Comparison of ENCODE assay signal across 1 cellular context in the genomic region with DNA sequence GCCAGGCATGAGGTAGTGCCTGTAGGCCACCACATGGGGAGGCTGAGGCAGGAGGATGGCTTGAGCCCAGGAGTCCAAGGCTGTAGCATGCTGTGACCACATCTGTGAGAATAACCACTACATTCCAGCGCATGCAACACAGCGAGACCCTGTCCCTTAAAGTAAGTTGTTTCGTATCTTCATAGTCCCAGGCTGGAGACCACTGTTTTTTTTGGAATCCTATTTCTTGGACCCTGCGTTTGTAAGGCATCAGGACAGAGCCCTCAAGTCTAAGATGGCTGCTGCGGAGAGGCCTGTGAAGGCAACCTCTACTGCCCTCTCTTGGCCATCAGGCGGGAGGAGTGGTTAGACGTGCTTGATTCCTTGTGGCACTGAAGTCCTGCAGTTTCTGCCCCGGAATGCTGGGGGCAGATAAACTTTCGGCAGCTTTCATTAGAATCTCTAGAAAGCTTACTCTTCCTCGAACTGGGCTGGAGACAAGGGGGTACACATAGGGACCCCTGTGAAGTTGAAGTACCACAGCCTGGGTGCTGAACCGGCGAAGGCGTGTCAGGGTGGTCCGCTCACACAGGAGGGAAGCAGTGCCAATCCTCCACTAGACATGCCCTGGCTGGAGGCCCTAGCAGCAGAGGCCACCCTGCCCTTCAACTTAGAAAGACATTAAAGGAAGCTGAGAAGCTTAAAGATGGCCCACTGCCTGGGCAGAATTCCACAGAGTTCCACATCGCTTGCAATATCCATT.
TF ChIP-seq lines count a peak whose summit lies in the region.

No MANE protein-coding gene starts in this region.

TF ChIP-seq in K562, 482 proteins besides CTCF, POLR2A, EP300 and RAD21 (continues in another document):
- TF ChIP-seq ZNF274 (IDR thresholded peaks at IDR 0.05; ENCODE audit: borderline replicate concordance, low read depth, low read length) (no peak), NFRKB (IDR thresholded peaks at IDR 0.05; ENCODE audit: low read depth) (0 out of 2 replicates have a peak, but pooled peaks have one; percentile 67), ZNF766 (CRISPR knock-in tag; conservative IDR thresholded peaks at IDR 0.05) (no peak), CBX1 (IDR thresholded peaks at IDR 0.05; ENCODE audit: low read depth) (no peak), ZFPM2 (CRISPR knock-in tag; IDR thresholded peaks at IDR 0.05) (no peak), GABPA (tag; conservative IDR thresholded peaks at IDR 0.05; ENCODE audit: low read depth) (no peak), PHF20 (IDR thresholded peaks at IDR 0.05; ENCODE audit: partially characterized antibody) (peak; percentile 57), EZH2 (IDR thresholded peaks at IDR 0.05; ENCODE audit: borderline replicate concordance, low read depth, low read length) (no peak), CEBPB (tag; IDR thresholded peaks at IDR 0.05) (no peak), MAZ (CRISPR knock-in tag; conservative IDR thresholded peaks at IDR 0.05 in 1 of 2, IDR thresholded peaks at IDR 0.05 in 1 of 2) (peak in 1 of 2 experiments; percentile 28; a peak in 1 of 4 replicates), RB1 (IDR thresholded peaks at IDR 0.05; ENCODE audit: low read depth) (peak; percentile 57; the same call in 1 of the 2 replicates), RBM39 (optimal IDR thresholded peaks at IDR 0.05; ENCODE audit: low read depth, low read length) (no peak), ILK (tag; IDR thresholded peaks at IDR 0.05; ENCODE audit: borderline replicate concordance, low read depth) (no peak), SETDB1 (IDR thresholded peaks at IDR 0.05; ENCODE audit: low read length) (no peak), POLR2AphosphoS5 (IDR thresholded peaks at IDR 0.05; ENCODE audit: control insufficient read depth, insufficient read depth, low read depth, low read length) (no peak), KLF13 (tag; IDR thresholded peaks at IDR 0.05; ENCODE audit: borderline replicate concordance, low read depth) (peak; percentile 36; the same call in 1 of the 2 replicates), SMC3 (conservative IDR thresholded peaks at IDR 0.05; ENCODE audit: insufficient read depth, low read depth, low read length) (peak; percentile 77), BRD9 (IDR thresholded peaks at IDR 0.05; ENCODE audit: low read depth, partially characterized antibody) (peak; percentile 35), ZZZ3 (IDR thresholded peaks at IDR 0.05) (0 out of 2 replicates have a peak, but pooled peaks have one; percentile 56), MYC (IDR thresholded peaks at IDR 0.05; ENCODE audit: low read depth, low read length) (peak; percentile 14; the same call in 1 of the 2 replicates), MYC (CRISPR knock-in tag; IDR thresholded peaks at IDR 0.05; ENCODE audit: borderline replicate concordance, low read depth) (no peak), CBFB (CRISPR knock-in tag; IDR thresholded peaks at IDR 0.05) (peak; percentile 72; the same call in 1 of the 2 replicates), ZNF174 (CRISPR knock-in tag; IDR thresholded peaks at IDR 0.05) (no peak), KLF6 (CRISPR knock-in tag; IDR thresholded peaks at IDR 0.05; ENCODE audit: borderline replicate concordance) (no peak), ZNF316 (IDR thresholded peaks at IDR 0.05) (no peak), MIER1 (IDR thresholded peaks at IDR 0.05; ENCODE audit: low read depth) (no peak), ADNP (tag; IDR thresholded peaks at IDR 0.05) (no peak), ESRRB (CRISPR knock-in tag; IDR thresholded peaks at IDR 0.05; ENCODE audit: borderline replicate concordance) (no peak), ATF7 (IDR thresholded peaks at IDR 0.05) (no peak), BHLHE40 (IDR thresholded peaks at IDR 0.05; ENCODE audit: low read length) (no peak; the same call in 1 of the 2 replicates), CTBP1 (IDR thresholded peaks at IDR 0.05; ENCODE audit: borderline replicate concordance) (peak; percentile 36; the same call in 1 of the 2 replicates), KLF16 (IDR thresholded peaks at IDR 0.05) (peak; percentile 58; the same call in 1 of the 2 replicates)
- TF ChIP-seq, protein P1, sequence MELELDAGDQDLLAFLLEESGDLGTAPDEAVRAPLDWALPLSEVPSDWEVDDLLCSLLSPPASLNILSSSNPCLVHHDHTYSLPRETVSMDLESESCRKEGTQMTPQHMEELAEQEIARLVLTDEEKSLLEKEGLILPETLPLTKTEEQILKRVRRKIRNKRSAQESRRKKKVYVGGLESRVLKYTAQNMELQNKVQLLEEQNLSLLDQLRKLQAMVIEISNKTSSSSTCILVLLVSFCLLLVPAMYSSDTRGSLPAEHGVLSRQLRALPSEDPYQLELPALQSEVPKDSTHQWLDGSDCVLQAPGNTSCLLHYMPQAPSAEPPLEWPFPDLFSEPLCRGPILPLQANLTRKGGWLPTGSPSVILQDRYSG (tag; conservative IDR thresholded peaks at IDR 0.05; ENCODE audit: low read depth): 0 out of 2 replicates have a peak, but pooled peaks have one; percentile 27
- TF ChIP-seq, protein P2, sequence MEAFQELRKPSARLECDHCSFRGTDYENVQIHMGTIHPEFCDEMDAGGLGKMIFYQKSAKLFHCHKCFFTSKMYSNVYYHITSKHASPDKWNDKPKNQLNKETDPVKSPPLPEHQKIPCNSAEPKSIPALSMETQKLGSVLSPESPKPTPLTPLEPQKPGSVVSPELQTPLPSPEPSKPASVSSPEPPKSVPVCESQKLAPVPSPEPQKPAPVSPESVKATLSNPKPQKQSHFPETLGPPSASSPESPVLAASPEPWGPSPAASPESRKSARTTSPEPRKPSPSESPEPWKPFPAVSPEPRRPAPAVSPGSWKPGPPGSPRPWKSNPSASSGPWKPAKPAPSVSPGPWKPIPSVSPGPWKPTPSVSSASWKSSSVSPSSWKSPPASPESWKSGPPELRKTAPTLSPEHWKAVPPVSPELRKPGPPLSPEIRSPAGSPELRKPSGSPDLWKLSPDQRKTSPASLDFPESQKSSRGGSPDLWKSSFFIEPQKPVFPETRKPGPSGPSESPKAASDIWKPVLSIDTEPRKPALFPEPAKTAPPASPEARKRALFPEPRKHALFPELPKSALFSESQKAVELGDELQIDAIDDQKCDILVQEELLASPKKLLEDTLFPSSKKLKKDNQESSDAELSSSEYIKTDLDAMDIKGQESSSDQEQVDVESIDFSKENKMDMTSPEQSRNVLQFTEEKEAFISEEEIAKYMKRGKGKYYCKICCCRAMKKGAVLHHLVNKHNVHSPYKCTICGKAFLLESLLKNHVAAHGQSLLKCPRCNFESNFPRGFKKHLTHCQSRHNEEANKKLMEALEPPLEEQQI (IDR thresholded peaks at IDR 0.05): no peak
- TF ChIP-seq, protein P3, sequence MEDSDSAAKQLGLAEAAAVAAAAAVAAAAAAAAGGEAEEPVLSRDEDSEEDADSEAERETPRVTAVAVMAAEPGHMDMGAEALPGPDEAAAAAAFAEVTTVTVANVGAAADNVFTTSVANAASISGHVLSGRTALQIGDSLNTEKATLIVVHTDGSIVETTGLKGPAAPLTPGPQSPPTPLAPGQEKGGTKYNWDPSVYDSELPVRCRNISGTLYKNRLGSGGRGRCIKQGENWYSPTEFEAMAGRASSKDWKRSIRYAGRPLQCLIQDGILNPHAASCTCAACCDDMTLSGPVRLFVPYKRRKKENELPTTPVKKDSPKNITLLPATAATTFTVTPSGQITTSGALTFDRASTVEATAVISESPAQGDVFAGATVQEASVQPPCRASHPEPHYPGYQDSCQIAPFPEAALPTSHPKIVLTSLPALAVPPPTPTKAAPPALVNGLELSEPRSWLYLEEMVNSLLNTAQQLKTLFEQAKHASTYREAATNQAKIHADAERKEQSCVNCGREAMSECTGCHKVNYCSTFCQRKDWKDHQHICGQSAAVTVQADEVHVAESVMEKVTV (CRISPR knock-in tag; IDR thresholded peaks at IDR 0.05): peak; percentile 72
- TF ChIP-seq, protein P4, sequence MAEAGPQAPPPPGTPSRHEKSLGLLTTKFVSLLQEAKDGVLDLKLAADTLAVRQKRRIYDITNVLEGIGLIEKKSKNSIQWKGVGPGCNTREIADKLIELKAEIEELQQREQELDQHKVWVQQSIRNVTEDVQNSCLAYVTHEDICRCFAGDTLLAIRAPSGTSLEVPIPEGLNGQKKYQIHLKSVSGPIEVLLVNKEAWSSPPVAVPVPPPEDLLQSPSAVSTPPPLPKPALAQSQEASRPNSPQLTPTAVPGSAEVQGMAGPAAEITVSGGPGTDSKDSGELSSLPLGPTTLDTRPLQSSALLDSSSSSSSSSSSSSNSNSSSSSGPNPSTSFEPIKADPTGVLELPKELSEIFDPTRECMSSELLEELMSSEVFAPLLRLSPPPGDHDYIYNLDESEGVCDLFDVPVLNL (CRISPR knock-in tag; IDR thresholded peaks at IDR 0.05; ENCODE audit: low read depth): no peak
- TF ChIP-seq, protein P5, sequence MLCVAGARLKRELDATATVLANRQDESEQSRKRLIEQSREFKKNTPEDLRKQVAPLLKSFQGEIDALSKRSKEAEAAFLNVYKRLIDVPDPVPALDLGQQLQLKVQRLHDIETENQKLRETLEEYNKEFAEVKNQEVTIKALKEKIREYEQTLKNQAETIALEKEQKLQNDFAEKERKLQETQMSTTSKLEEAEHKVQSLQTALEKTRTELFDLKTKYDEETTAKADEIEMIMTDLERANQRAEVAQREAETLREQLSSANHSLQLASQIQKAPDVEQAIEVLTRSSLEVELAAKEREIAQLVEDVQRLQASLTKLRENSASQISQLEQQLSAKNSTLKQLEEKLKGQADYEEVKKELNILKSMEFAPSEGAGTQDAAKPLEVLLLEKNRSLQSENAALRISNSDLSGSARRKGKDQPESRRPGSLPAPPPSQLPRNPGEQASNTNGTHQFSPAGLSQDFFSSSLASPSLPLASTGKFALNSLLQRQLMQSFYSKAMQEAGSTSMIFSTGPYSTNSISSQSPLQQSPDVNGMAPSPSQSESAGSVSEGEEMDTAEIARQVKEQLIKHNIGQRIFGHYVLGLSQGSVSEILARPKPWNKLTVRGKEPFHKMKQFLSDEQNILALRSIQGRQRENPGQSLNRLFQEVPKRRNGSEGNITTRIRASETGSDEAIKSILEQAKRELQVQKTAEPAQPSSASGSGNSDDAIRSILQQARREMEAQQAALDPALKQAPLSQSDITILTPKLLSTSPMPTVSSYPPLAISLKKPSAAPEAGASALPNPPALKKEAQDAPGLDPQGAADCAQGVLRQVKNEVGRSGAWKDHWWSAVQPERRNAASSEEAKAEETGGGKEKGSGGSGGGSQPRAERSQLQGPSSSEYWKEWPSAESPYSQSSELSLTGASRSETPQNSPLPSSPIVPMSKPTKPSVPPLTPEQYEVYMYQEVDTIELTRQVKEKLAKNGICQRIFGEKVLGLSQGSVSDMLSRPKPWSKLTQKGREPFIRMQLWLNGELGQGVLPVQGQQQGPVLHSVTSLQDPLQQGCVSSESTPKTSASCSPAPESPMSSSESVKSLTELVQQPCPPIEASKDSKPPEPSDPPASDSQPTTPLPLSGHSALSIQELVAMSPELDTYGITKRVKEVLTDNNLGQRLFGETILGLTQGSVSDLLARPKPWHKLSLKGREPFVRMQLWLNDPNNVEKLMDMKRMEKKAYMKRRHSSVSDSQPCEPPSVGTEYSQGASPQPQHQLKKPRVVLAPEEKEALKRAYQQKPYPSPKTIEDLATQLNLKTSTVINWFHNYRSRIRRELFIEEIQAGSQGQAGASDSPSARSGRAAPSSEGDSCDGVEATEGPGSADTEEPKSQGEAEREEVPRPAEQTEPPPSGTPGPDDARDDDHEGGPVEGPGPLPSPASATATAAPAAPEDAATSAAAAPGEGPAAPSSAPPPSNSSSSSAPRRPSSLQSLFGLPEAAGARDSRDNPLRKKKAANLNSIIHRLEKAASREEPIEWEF (CRISPR knock-in tag; IDR thresholded peaks at IDR 0.05): no peak
- TF ChIP-seq, protein P6, sequence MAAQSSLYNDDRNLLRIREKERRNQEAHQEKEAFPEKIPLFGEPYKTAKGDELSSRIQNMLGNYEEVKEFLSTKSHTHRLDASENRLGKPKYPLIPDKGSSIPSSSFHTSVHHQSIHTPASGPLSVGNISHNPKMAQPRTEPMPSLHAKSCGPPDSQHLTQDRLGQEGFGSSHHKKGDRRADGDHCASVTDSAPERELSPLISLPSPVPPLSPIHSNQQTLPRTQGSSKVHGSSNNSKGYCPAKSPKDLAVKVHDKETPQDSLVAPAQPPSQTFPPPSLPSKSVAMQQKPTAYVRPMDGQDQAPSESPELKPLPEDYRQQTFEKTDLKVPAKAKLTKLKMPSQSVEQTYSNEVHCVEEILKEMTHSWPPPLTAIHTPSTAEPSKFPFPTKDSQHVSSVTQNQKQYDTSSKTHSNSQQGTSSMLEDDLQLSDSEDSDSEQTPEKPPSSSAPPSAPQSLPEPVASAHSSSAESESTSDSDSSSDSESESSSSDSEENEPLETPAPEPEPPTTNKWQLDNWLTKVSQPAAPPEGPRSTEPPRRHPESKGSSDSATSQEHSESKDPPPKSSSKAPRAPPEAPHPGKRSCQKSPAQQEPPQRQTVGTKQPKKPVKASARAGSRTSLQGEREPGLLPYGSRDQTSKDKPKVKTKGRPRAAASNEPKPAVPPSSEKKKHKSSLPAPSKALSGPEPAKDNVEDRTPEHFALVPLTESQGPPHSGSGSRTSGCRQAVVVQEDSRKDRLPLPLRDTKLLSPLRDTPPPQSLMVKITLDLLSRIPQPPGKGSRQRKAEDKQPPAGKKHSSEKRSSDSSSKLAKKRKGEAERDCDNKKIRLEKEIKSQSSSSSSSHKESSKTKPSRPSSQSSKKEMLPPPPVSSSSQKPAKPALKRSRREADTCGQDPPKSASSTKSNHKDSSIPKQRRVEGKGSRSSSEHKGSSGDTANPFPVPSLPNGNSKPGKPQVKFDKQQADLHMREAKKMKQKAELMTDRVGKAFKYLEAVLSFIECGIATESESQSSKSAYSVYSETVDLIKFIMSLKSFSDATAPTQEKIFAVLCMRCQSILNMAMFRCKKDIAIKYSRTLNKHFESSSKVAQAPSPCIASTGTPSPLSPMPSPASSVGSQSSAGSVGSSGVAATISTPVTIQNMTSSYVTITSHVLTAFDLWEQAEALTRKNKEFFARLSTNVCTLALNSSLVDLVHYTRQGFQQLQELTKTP (IDR thresholded peaks at IDR 0.05; ENCODE audit: low read depth in 1 of 2, partially characterized antibody in 2 of 2): peak in 1 of 2 experiments; percentile 16
- TF ChIP-seq, protein P7, sequence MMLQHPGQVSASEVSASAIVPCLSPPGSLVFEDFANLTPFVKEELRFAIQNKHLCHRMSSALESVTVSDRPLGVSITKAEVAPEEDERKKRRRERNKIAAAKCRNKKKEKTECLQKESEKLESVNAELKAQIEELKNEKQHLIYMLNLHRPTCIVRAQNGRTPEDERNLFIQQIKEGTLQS (IDR thresholded peaks at IDR 0.05): no peak
- TF ChIP-seq, protein P7 (CRISPR knock-in tag; conservative IDR thresholded peaks at IDR 0.05): no peak
- TF ChIP-seq, protein P8, sequence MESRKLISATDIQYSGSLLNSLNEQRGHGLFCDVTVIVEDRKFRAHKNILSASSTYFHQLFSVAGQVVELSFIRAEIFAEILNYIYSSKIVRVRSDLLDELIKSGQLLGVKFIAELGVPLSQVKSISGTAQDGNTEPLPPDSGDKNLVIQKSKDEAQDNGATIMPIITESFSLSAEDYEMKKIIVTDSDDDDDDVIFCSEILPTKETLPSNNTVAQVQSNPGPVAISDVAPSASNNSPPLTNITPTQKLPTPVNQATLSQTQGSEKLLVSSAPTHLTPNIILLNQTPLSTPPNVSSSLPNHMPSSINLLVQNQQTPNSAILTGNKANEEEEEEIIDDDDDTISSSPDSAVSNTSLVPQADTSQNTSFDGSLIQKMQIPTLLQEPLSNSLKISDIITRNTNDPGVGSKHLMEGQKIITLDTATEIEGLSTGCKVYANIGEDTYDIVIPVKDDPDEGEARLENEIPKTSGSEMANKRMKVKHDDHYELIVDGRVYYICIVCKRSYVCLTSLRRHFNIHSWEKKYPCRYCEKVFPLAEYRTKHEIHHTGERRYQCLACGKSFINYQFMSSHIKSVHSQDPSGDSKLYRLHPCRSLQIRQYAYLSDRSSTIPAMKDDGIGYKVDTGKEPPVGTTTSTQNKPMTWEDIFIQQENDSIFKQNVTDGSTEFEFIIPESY (CRISPR knock-in tag; IDR thresholded peaks at IDR 0.05): no peak
